Comparison of ENCODE assay signal across 6 cellular contexts in genomic region chr16:88759245-88759975, GRCh38.
A peak's percentile ranks its signal among the peaks of the same experiment; 100 is the strongest.
DNase-seq lines count a peak whose midpoint lies in the region; ATAC-seq lines count a peak whose summit lies in the region.
"Had no signal": no experiment of that assay in that cellular context is flagged by ENCODE, and none has a peak within 500 bp of the region (broad histone marks: within the 10 kb centered on the region; RNA-seq: fewer than 3 reads in every experiment).

No MANE protein-coding gene starts in this region.

- no peak overlapping the region for H3K9ac ChIP-seq in duodenal mucosa (ENCODE audit: low read depth in 1 of 2, low read length in 2 of 2)

- H3K27ac Mint-ChIP-seq in T-helper 1 cell treated with Interleukin-12 subunit alpha and Interleukin-12 subunit beta and Interleukin-4 antibody, amounts not matched to agents 30 μg/mL and 1 μg/mL, for 36 hours, result peak overlapping the region; percentile 65
- H3K27ac Mint-ChIP-seq in stimulated activated memory B cell treated with anti-CD40 and anti-IgM and Interleukin-4, amounts not matched to agents 10 μg/mL and 1 μg/mL and 100 μg/mL, for 72 hours, result no peak overlapping the region

- H3K4me1 Mint-ChIP-seq in T-helper 1 cell treated with Interleukin-12 subunit alpha and Interleukin-12 subunit beta and Interleukin-4 antibody, amounts not matched to agents 30 μg/mL and 1 μg/mL, for 36 hours (ENCODE audit: low read depth), result peaks cover 7% of the 10 kb centered on the region
- peaks cover 34% of the 10 kb centered on the region for H3K4me1 Mint-ChIP-seq in stimulated activated memory B cell treated with anti-CD40 and anti-IgM and Interleukin-4, amounts not matched to agents 10 μg/mL and 1 μg/mL and 100 μg/mL, for 72 hours

- peak; percentile 61 for DNase-seq in stimulated activated CD4-positive, alpha-beta T cell treated with anti-CD3 and anti-CD28 coated beads, Interleukin-4, amount 100 ng/mL, for 24 hours
- DNase-seq in substantia nigra (lab: John Stamatoyannopoulos, UW), result no peak
- DNase-seq: caudate nucleus had no signal

- ATAC-seq in stimulated activated memory B cell treated with anti-CD40 and anti-IgM and Interleukin-4, amounts not matched to agents 10 μg/mL and 1 μg/mL and 100 μg/mL, for 72 hours, result no peak

- no peaks in the 10 kb centered on the region for H3K36me3 Mint-ChIP-seq in T-helper 1 cell treated with Interleukin-12 subunit alpha and Interleukin-12 subunit beta and Interleukin-4 antibody, amounts not matched to agents 30 μg/mL and 1 μg/mL, for 36 hours (ENCODE audit: low read depth)
- H3K36me3 Mint-ChIP-seq in stimulated activated memory B cell treated with anti-CD40 and anti-IgM and Interleukin-4, amounts not matched to agents 10 μg/mL and 1 μg/mL and 100 μg/mL, for 72 hours, result peaks cover 21% of the 10 kb centered on the region

- no peaks in the 10 kb centered on the region for H3K27me3 Mint-ChIP-seq in T-helper 1 cell treated with Interleukin-12 subunit alpha and Interleukin-12 subunit beta and Interleukin-4 antibody, amounts not matched to agents 30 μg/mL and 1 μg/mL, for 36 hours (ENCODE audit: low read depth)
- no peaks in the 10 kb centered on the region for H3K27me3 Mint-ChIP-seq in stimulated activated memory B cell treated with anti-CD40 and anti-IgM and Interleukin-4, amounts not matched to agents 10 μg/mL and 1 μg/mL and 100 μg/mL, for 72 hours

- no peaks in the 10 kb centered on the region for H3K36me3 ChIP-seq in duodenal mucosa (ENCODE audit: control insufficient read depth in 1 of 2, insufficient read depth in 2 of 2, low read length in 2 of 2)

- H3K9me3 ChIP-seq in duodenal mucosa (ENCODE audit: control insufficient read depth in 1 of 2, low read length in 2 of 2), result no peaks in the 10 kb centered on the region

- peak overlapping the region; percentile 25 for H3K4me3 Mint-ChIP-seq in T-helper 1 cell treated with Interleukin-12 subunit alpha and Interleukin-12 subunit beta and Interleukin-4 antibody, amounts not matched to agents 30 μg/mL and 1 μg/mL, for 36 hours
- H3K4me3 Mint-ChIP-seq in stimulated activated memory B cell treated with anti-CD40 and anti-IgM and Interleukin-4, amounts not matched to agents 10 μg/mL and 1 μg/mL and 100 μg/mL, for 72 hours, result no peak overlapping the region

- H3K4me1 ChIP-seq in duodenal mucosa (ENCODE audit: control insufficient read depth in 1 of 2, insufficient read depth in 2 of 2, low read length in 2 of 2), result peaks cover 24 to 34% of the 10 kb centered on the region in 2 donors

- H3K4me3 ChIP-seq in duodenal mucosa (ENCODE audit: low read depth in 1 of 2, low read length in 2 of 2), result no peak overlapping the region

- no peaks in the 10 kb centered on the region for H3K27me3 ChIP-seq in duodenal mucosa (ENCODE audit: control insufficient read depth in 1 of 2, insufficient read depth in 2 of 2, low read length in 2 of 2)

- peak overlapping the region; percentile 26 for H3K27ac ChIP-seq in duodenal mucosa (ENCODE audit: low read depth, low read length)
- H3K27ac ChIP-seq in substantia nigra (ENCODE audit: low read depth, low read length, poor library complexity, severe bottlenecking), result no peak overlapping the region

- H3K9me3 Mint-ChIP-seq in T-helper 1 cell treated with Interleukin-12 subunit alpha and Interleukin-12 subunit beta and Interleukin-4 antibody, amounts not matched to agents 30 μg/mL and 1 μg/mL, for 36 hours, result no peaks in the 10 kb centered on the region
- peaks cover 3% of the 10 kb centered on the region for H3K9me3 Mint-ChIP-seq in stimulated activated memory B cell treated with anti-CD40 and anti-IgM and Interleukin-4, amounts not matched to agents 10 μg/mL and 1 μg/mL and 100 μg/mL, for 72 hours
